Comparison of ENCODE assay signal across 13 cellular contexts in genomic region chr2:498493-499178, GRCh38.
DNase-seq lines count a peak whose midpoint lies in the region; FAIRE-seq and TF ChIP-seq lines count a peak whose summit lies in the region.
"Had no signal": no experiment of that assay in that cellular context is flagged by ENCODE, and none has a peak within 500 bp of the region (broad histone marks: within the 10 kb centered on the region; RNA-seq: fewer than 3 reads in every experiment).

No MANE protein-coding gene starts in this region.

- H3K9me3 ChIP-seq in KOPT-K1 (ENCODE audit: insufficient read depth, low read length, poor library complexity, severe bottlenecking) (no peaks in the 10 kb centered on the region), HAP-1 (no peaks in the 10 kb centered on the region)

- H3K36me3 ChIP-seq in KOPT-K1 (ENCODE audit: insufficient read depth, low read length) (no peaks in the 10 kb centered on the region), HAP-1 (replicated peaks) (no peaks in the 10 kb centered on the region)
- H3K36me3 ChIP-seq: BLaER1 treated with 17β-estradiol and CSF1 and Interleukin-3, amounts not matched to agents 10 nM and 100 nM had no signal

- no peak for DNase-seq in HTR-8/SVneo (ENCODE audit: insufficient read length, low spot score)
- peak; percentile 60 for DNase-seq in coronary artery (ENCODE audit: low spot score)
- peak; percentile 50 for DNase-seq in posterior vena cava (ENCODE audit: low spot score)
- no peak for DNase-seq in NCI-H2196 (lab: John Stamatoyannopoulos, UW; ENCODE audit: unreplicated experiment)
- DNase-seq in HAP-1 (ENCODE audit: low spot score in 2 of 2): no peak
- DNase-seq: Calu3; CD8-positive, alpha-beta T cell; DMS79 treated with DMSO at 0.1 percent for 48 hours; GF-D8; GOT3; H7 had no signal

- peak; percentile 97 for FAIRE-seq in HTR-8/SVneo (lab: Jason Lieb, UNC)

- H3K27ac ChIP-seq in KOPT-K1 (ENCODE audit: low read depth, low read length, poor library complexity, severe bottlenecking): peak overlapping the region; percentile 48
- H3K27ac ChIP-seq in coronary artery: no peak overlapping the region
- H3K27ac ChIP-seq: BLaER1 treated with 17β-estradiol and CSF1 and Interleukin-3, amounts not matched to agents 10 nM and 100 nM had no signal

- H3K27me3 ChIP-seq in HAP-1 (ENCODE audit: low read depth): no peaks in the 10 kb centered on the region
- H3K27me3 ChIP-seq: BLaER1 treated with 17β-estradiol and CSF1 and Interleukin-3, amounts not matched to agents 10 nM and 100 nM had no signal

- no peak for TF ChIP-seq CTCF in coronary artery (IDR thresholded peaks at IDR 0.05)

- in situ Hi-C loops in HAP-1 (cut with MboI; ENCODE audit: low sequenced_read_pairs): no loop called here

- intact Hi-C loops in posterior vena cava (cut with DNase I): no loop called here

- no peaks in the 10 kb centered on the region for H3K4me1 ChIP-seq in HAP-1

- H3K4me3 ChIP-seq in coronary artery (no peak overlapping the region), HAP-1 (no peak overlapping the region)
- H3K4me3 ChIP-seq: BLaER1 treated with 17β-estradiol and CSF1 and Interleukin-3, amounts not matched to agents 10 nM and 100 nM had no signal

Comparison
In these comparisons a context has a peak if more than half of its experiments do, and no peak if none do; other contexts are left out.
1. DNase-seq: peak in coronary artery (single experiment) and posterior vena cava (single experiment); none in HTR-8/SVneo (single experiment), NCI-H2196 (single experiment) and HAP-1 (0 of 2).